In genomic region chr1:100342391-100342790, GRCh38 we compare ENCODE assay signal across 29 cellular contexts.
"Had no signal": no experiment of that assay in that cellular context is flagged by ENCODE, and none has a peak within 500 bp of the region (broad histone marks: within the 10 kb centered on the region; RNA-seq: fewer than 3 reads in every experiment).

No MANE protein-coding gene starts in this region.

- DNase-seq: hypothalamus; immature natural killer cell; kidney; left colon; left ventricle myocardium inferior; mesendoderm; naive B cell; natural killer cell; pancreas; posterior cingulate gyrus; retina; right cardiac atrium; stimulated activated CD4-positive, alpha-beta T cell treated with anti-CD3 and anti-CD28 coated beads, Interleukin-12 subunit alpha, Interleukin-12 subunit beta, amount 100 ng/mL, for 4 hours; stimulated activated CD4-positive, alpha-beta T cell treated with anti-CD3 and anti-CD28 coated beads, Interleukin-15, amount 100 ng/mL, for 24 hours; stimulated activated CD4-positive, alpha-beta T cell treated with anti-CD3 and anti-CD28 coated beads, Interleukin-2, amount 100 ng/mL, for 24 hours; stimulated activated CD4-positive, alpha-beta T cell treated with anti-CD3 and anti-CD28 coated beads, Interleukin-4, amount 100 ng/mL, for 1 hour; stimulated activated naive B cell treated with anti-CD40 and anti-IgM and Interleukin-4, amounts not matched to agents 10 μg/mL and 1 μg/mL and 100 μg/mL, for 72 hours; stimulated activated naive CD8-positive, alpha-beta T cell treated with anti-CD3 and anti-CD28 coated beads, Interleukin-15, Interleukin-2, amounts not matched to agents 100 U/mL and 50 U/mL, for 24 hours; stomach; testis; thyroid gland; transverse colon; upper lobe of left lung had no signal

- H3K27ac ChIP-seq: left ventricle myocardium inferior, pancreas, prostate gland, skin epidermis, stomach, testis, thyroid gland, transverse colon, upper lobe of left lung, vagina had no signal

- H3K36me3 ChIP-seq: left ventricle myocardium inferior, pancreas, prostate gland, stomach, thyroid gland, transverse colon, upper lobe of left lung, vagina had no signal

- H3K4me1 ChIP-seq: left ventricle myocardium inferior, pancreas, prostate gland, stomach, testis, thyroid gland, upper lobe of left lung, vagina had no signal

- H3K27me3 ChIP-seq: pancreas, stomach, testis, thyroid gland, transverse colon, upper lobe of left lung, vagina had no signal

- H3K4me3 ChIP-seq: left ventricle myocardium inferior, lung, pancreas, prostate gland, skin epidermis, stomach, testis, thyroid gland, transverse colon, upper lobe of left lung, vagina had no signal

- FAIRE-seq: islet of Langerhans, kidney, pancreas had no signal

- ATAC-seq: natural killer cell; pancreas; right cardiac atrium; sciatic nerve; stimulated activated naive B cell treated with anti-CD40 and anti-IgM and Interleukin-4, amounts not matched to agents 10 μg/mL and 1 μg/mL and 100 μg/mL, for 72 hours; stimulated activated naive CD8-positive, alpha-beta T cell treated with anti-CD3 and anti-CD28 coated beads, Interleukin-15, Interleukin-2, amounts not matched to agents 100 U/mL and 50 U/mL, for 24 hours had no signal

- H3K9me3 ChIP-seq: pancreas, prostate gland, stomach, testis, thyroid gland, transverse colon, upper lobe of left lung, vagina had no signal
